1 cellular context compared by ENCODE assay signal in genomic region chr1:28518000-28518744, GRCh38.
TF ChIP-seq lines count a peak whose summit lies in the region.

No MANE protein-coding gene starts in this region.

TF ChIP-seq in K562, 482 proteins besides CTCF, POLR2A, EP300 and RAD21 (continued from another document and continues in another):
- peak; percentile 89 for TF ChIP-seq MAX (CRISPR knock-in tag; IDR thresholded peaks at IDR 0.05)
- no peak for TF ChIP-seq MTA1 (IDR thresholded peaks at IDR 0.05; ENCODE audit: borderline replicate concordance)
- no peak for TF ChIP-seq ZNF318 (IDR thresholded peaks at IDR 0.05; ENCODE audit: borderline replicate concordance in 1 of 2, low read depth in 1 of 2)
- peak; percentile 64 for TF ChIP-seq PRDM10 (IDR thresholded peaks at IDR 0.05; ENCODE audit: partially characterized antibody)
- no peak for TF ChIP-seq ZNF197 (CRISPR knock-in tag; IDR thresholded peaks at IDR 0.05; ENCODE audit: low read depth)
- TF ChIP-seq MITF (IDR thresholded peaks at IDR 0.05) = no peak
- TF ChIP-seq IRF9 (tag; IDR thresholded peaks at IDR 0.05) = no peak
- TF ChIP-seq SFPQ (IDR thresholded peaks at IDR 0.05; ENCODE audit: low read depth, low read length) = no peak
- no peak for TF ChIP-seq THRA (IDR thresholded peaks at IDR 0.05)
- TF ChIP-seq POLR2AphosphoS5 (IDR thresholded peaks at IDR 0.05; ENCODE audit: control insufficient read depth, insufficient read depth, low read depth, low read length) = peak; percentile 73
- TF ChIP-seq ZBTB1 (CRISPR knock-in tag; IDR thresholded peaks at IDR 0.05; ENCODE audit: borderline replicate concordance, low read depth) = peak; percentile 56; the same call in 1 of the 2 replicates
- TF ChIP-seq ZNF436 (CRISPR knock-in tag; IDR thresholded peaks at IDR 0.05) = no peak
- TF ChIP-seq ARID1B (IDR thresholded peaks at IDR 0.05) = no peak
- peak in 1 of 2 experiments; percentile 12; a peak in 1 of 4 replicates for TF ChIP-seq ZMIZ1 (IDR thresholded peaks at IDR 0.05; ENCODE audit: low read depth in 2 of 2, low read length in 2 of 2)
- TF ChIP-seq MCM7 (IDR thresholded peaks at IDR 0.05) = no peak
- TF ChIP-seq KLF6 (CRISPR knock-in tag; IDR thresholded peaks at IDR 0.05; ENCODE audit: borderline replicate concordance) = no peak; the same call in 1 of the 2 replicates
- peak; percentile 92 for TF ChIP-seq FIP1L1 (IDR thresholded peaks at IDR 0.05; ENCODE audit: low read depth, low read length, poor library complexity, severe bottlenecking)
- peak; percentile 62; the same call in 1 of the 2 replicates for TF ChIP-seq NR2C2 (CRISPR knock-in tag; IDR thresholded peaks at IDR 0.05)
- no peak for TF ChIP-seq NR2C2 (tag; IDR thresholded peaks at IDR 0.05)
- TF ChIP-seq HDAC6 (IDR thresholded peaks at IDR 0.05; ENCODE audit: low read depth, low read length) = no peak
- no peak for TF ChIP-seq ZNF586 (CRISPR knock-in tag; conservative IDR thresholded peaks at IDR 0.05)
- peak; percentile 40 for TF ChIP-seq DMBX1 (CRISPR knock-in tag; IDR thresholded peaks at IDR 0.05; ENCODE audit: borderline replicate concordance)
- no peak for TF ChIP-seq ZNF274 (IDR thresholded peaks at IDR 0.05; ENCODE audit: borderline replicate concordance, low read depth, low read length)
- TF ChIP-seq RBM25 (IDR thresholded peaks at IDR 0.05; ENCODE audit: low read depth, low read length, severe bottlenecking) = peak; percentile 34
- no peak for TF ChIP-seq IFI16 (CRISPR knock-in tag; IDR thresholded peaks at IDR 0.05)
- TF ChIP-seq NFATC3 (IDR thresholded peaks at IDR 0.05) = no peak
- no peak for TF ChIP-seq ZFP1 (CRISPR knock-in tag; IDR thresholded peaks at IDR 0.05)
- TF ChIP-seq E2F8 (IDR thresholded peaks at IDR 0.05; ENCODE audit: low read depth, partially characterized antibody) = peak; percentile 13
- TF ChIP-seq GATAD2A (IDR thresholded peaks at IDR 0.05) = peak; percentile 10; the same call in 1 of the 2 replicates
- TF ChIP-seq ZNF644 (tag; IDR thresholded peaks at IDR 0.05; ENCODE audit: low read depth) = no peak; the same call in 1 of the 2 replicates
